ENCODE assay signal across 8 cellular contexts in the genomic region with DNA sequence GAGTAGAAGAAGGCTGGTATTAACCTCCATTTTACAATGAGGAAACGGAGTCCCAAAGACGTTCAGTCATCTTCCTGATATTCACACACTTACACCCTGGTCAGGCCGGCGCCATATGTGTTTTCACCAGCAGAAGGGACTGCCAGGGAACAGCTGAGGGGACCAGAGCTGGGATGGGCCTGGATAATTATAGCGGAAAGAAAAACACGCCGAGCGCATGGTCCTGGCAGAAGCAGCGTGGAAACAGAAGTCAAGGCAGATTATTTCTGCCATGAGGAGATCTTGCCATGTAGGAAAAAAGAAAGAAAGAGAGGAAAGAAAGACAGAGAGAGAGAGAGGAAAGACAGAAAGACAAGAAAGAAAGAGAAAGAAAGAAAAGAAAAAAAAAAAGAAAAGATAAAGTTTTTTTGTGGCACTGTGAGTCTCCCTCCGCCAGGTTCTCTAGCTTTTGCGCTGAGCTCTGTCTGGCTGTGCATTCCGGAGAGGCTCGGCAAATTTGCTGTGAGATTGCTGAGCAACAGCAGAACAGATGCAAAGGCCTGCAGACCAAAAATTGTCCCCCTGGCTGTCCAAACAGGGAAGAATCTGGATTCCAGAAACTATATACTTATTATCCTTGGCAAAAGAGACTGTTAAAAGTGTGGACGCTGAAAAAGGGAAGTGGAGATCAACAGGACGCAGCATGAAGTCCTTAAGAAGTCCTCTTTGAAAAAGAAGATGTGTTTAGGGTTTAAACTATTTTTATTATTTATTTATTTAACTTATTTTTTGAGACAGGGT. TPM values are rescaled to one million over a fixed set of nuclear protein-coding genes. Genes with fewer than 3 reads are reported as not detected.
A peak's percentile ranks its signal among the peaks of the same experiment; 100 is the strongest.
DNase-seq lines count a peak whose midpoint lies in the region; ATAC-seq and TF ChIP-seq lines count a peak whose summit lies in the region.

No MANE protein-coding gene starts in this region.

- intact Hi-C loops in esophagus muscularis mucosa (cut with DNase I), result no loop called here

- H3K27ac ChIP-seq in esophagus muscularis mucosa (replicated peaks in 1 of 4) (peak overlapping the region; percentile 76 to 93 (median 89)), rectal smooth muscle tissue (ENCODE audit: low read depth, low read length) (peak overlapping the region; percentile 80)

- peaks cover 42% of the 10 kb centered on the region for H3K4me1 Mint-ChIP-seq in T-helper 2 cell treated with Interferon-gamma antibody and Interleukin-4, amounts not matched to agents 5 μg/mL and 100 μg/mL, for 36 hours (ENCODE audit: low read depth)

- H3K9me3 Mint-ChIP-seq in T-helper 2 cell treated with Interferon-gamma antibody and Interleukin-4, amounts not matched to agents 5 μg/mL and 100 μg/mL, for 36 hours, result no peaks in the 10 kb centered on the region

- H3K36me3 ChIP-seq in esophagus muscularis mucosa (no peaks in the 10 kb centered on the region), rectal smooth muscle tissue (ENCODE audit: control insufficient read depth, insufficient read depth, low read length) (peaks cover 2% of the 10 kb centered on the region)

- H3K4me1 ChIP-seq in esophagus muscularis mucosa (peaks cover 13 to 24% (median 22%) of the 10 kb centered on the region in 4 donors), rectal smooth muscle tissue (ENCODE audit: control insufficient read depth, insufficient read depth, low read length) (no peaks in the 10 kb centered on the region)

- WGBS in esophagus muscularis mucosa, result 75% methylated on average over 15 of the region's 15 CpGs

- H3K27me3 Mint-ChIP-seq in T-helper 2 cell treated with Interferon-gamma antibody and Interleukin-4, amounts not matched to agents 5 μg/mL and 100 μg/mL, for 36 hours (ENCODE audit: low read depth), result no peaks in the 10 kb centered on the region

- no peak for DNase-seq in T-helper 2 cell treated with Interferon-gamma antibody and Interleukin-4, amounts not matched to agents 5 μg/mL and 100 μg/mL, for 36 hours (ENCODE audit: low spot score)
- DNase-seq in T-helper 2 cell (no peak), SKM-1 (lab: John Stamatoyannopoulos, UW; ENCODE audit: unreplicated experiment) (peak; percentile 22), esophagus muscularis mucosa (ENCODE audit: extremely low spot score) (no peak), NCI-H510A (lab: John Stamatoyannopoulos, UW) (no peak), DMS114 treated with DMSO at 0.1 percent for 48 hours (lab: John Stamatoyannopoulos, UW; ENCODE audit: unreplicated experiment) (no peak)

- peak overlapping the region; percentile 53 to 70 (median 67) for H3K4me3 ChIP-seq in esophagus muscularis mucosa
- peak overlapping the region; percentile 83 for H3K4me3 ChIP-seq in rectal smooth muscle tissue (ENCODE audit: low read length)

- TF ChIP-seq CTCF in esophagus muscularis mucosa (IDR thresholded peaks at IDR 0.05), result no peak

- no peaks in the 10 kb centered on the region for H3K9me3 ChIP-seq in esophagus muscularis mucosa

- H3K27me3 ChIP-seq in esophagus muscularis mucosa (no peaks in the 10 kb centered on the region), rectal smooth muscle tissue (ENCODE audit: control insufficient read depth, insufficient read depth, low read length) (no peaks in the 10 kb centered on the region)

- peak overlapping the region; percentile 98 for H3K27ac Mint-ChIP-seq in T-helper 2 cell treated with Interferon-gamma antibody and Interleukin-4, amounts not matched to agents 5 μg/mL and 100 μg/mL, for 36 hours

- no peak for TF ChIP-seq EP300 in esophagus muscularis mucosa (IDR thresholded peaks at IDR 0.05)

- no peak for ATAC-seq in GM18858 (IDR thresholded peaks at IDR 0.05; ENCODE audit: unreplicated experiment)

- H3K36me3 Mint-ChIP-seq in T-helper 2 cell treated with Interferon-gamma antibody and Interleukin-4, amounts not matched to agents 5 μg/mL and 100 μg/mL, for 36 hours (ENCODE audit: low read depth), result peaks cover 35% of the 10 kb centered on the region

- no peak overlapping the region for H3K9ac ChIP-seq in rectal smooth muscle tissue (ENCODE audit: low read length)

- peak overlapping the region; percentile 97 for H3K4me3 Mint-ChIP-seq in T-helper 2 cell treated with Interferon-gamma antibody and Interleukin-4, amounts not matched to agents 5 μg/mL and 100 μg/mL, for 36 hours

- TF ChIP-seq POLR2A in esophagus muscularis mucosa (IDR thresholded peaks at IDR 0.05; ENCODE audit: low read depth), result no peak

RNA-seq across cellular contexts. Expression of gene UCP2, which starts 1.3 kb away (rescaled TPM):
- 10 to 100 TPM; 22.4 to 43.6 (median 30.9) TPM for total RNA-seq in esophagus muscularis mucosa

RNA-seq across cellular contexts. Expression of gene UCP3, which starts 24.9 kb away (rescaled TPM):
- total RNA-seq in esophagus muscularis mucosa, result 1 to 10 TPM in 3 of 4 donors, under 1 TPM in 1; 0.78 to 5.6 (median 1.3) TPM

RNA-seq across cellular contexts. Expression of gene DNAJB13, which starts 33.1 kb away (rescaled TPM):
- not detected for total RNA-seq in esophagus muscularis mucosa
